ENCODE assay signal across 8 cellular contexts in genomic region chr14:80491131-80491530, GRCh38.
DNase-seq lines count a peak whose midpoint lies in the region; ATAC-seq, FAIRE-seq and TF ChIP-seq lines count a peak whose summit lies in the region.

No MANE protein-coding gene starts in this region.

- H3K4me3 Mint-ChIP-seq in chondrocyte (ENCODE audit: unreplicated experiment) = no peak overlapping the region
- no peak overlapping the region for H3K4me3 Mint-ChIP-seq in stimulated activated memory B cell treated with anti-CD40 and anti-IgM and Interleukin-4, amounts not matched to agents 10 μg/mL and 1 μg/mL and 100 μg/mL, for 72 hours

- no peaks in the 10 kb centered on the region for H3K4me1 ChIP-seq in kidney (ENCODE audit: control insufficient read depth in 1 of 2, insufficient read depth in 1 of 2, low read depth in 1 of 2, low read length in 2 of 2)

- H3K36me3 ChIP-seq in kidney (ENCODE audit: control insufficient read depth in 1 of 2, insufficient read depth in 2 of 2, low read length in 2 of 2) = no peaks in the 10 kb centered on the region

- no peaks in the 10 kb centered on the region for H3K27me3 Mint-ChIP-seq in chondrocyte (ENCODE audit: low read depth)
- H3K27me3 Mint-ChIP-seq in stimulated activated memory B cell treated with anti-CD40 and anti-IgM and Interleukin-4, amounts not matched to agents 10 μg/mL and 1 μg/mL and 100 μg/mL, for 72 hours = no peaks in the 10 kb centered on the region

- H3K9ac ChIP-seq in kidney (ENCODE audit: low read length in 2 of 2) = no peak overlapping the region

- H3K27ac Mint-ChIP-seq in chondrocyte (ENCODE audit: unreplicated experiment) = peak overlapping the region; percentile 74
- no peak overlapping the region for H3K27ac Mint-ChIP-seq in stimulated activated memory B cell treated with anti-CD40 and anti-IgM and Interleukin-4, amounts not matched to agents 10 μg/mL and 1 μg/mL and 100 μg/mL, for 72 hours

- peaks cover 4% of the 10 kb centered on the region for H3K36me3 Mint-ChIP-seq in chondrocyte (ENCODE audit: low read depth)
- no peaks in the 10 kb centered on the region for H3K36me3 Mint-ChIP-seq in stimulated activated memory B cell treated with anti-CD40 and anti-IgM and Interleukin-4, amounts not matched to agents 10 μg/mL and 1 μg/mL and 100 μg/mL, for 72 hours

- no peaks in the 10 kb centered on the region for H3K9me3 ChIP-seq in kidney (ENCODE audit: control insufficient read depth in 1 of 2, low read length in 2 of 2)

- ATAC-seq in Right ventricle myocardium inferior (peak; percentile 96), HG03378 (IDR thresholded peaks at IDR 0.05; ENCODE audit: unreplicated experiment) (peak; percentile 73)
- ATAC-seq in stimulated activated memory B cell treated with anti-CD40 and anti-IgM and Interleukin-4, amounts not matched to agents 10 μg/mL and 1 μg/mL and 100 μg/mL, for 72 hours = peak; percentile 59

- peaks cover 5% of the 10 kb centered on the region for H3K9me3 Mint-ChIP-seq in chondrocyte (ENCODE audit: low read depth)
- peaks cover 3% of the 10 kb centered on the region for H3K9me3 Mint-ChIP-seq in stimulated activated memory B cell treated with anti-CD40 and anti-IgM and Interleukin-4, amounts not matched to agents 10 μg/mL and 1 μg/mL and 100 μg/mL, for 72 hours

- no peak overlapping the region for H3K4me3 ChIP-seq in kidney (ENCODE audit: low read length in 2 of 2)

- TF ChIP-seq CTCF in chondrocyte (IDR thresholded peaks at IDR 0.05) (no peak), kidney (IDR thresholded peaks at IDR 0.05; ENCODE audit: borderline replicate concordance, extremely low read depth, insufficient read depth) (no peak)

- H3K4me1 Mint-ChIP-seq in chondrocyte (ENCODE audit: low read depth) = peaks cover 30% of the 10 kb centered on the region
- peaks cover 6% of the 10 kb centered on the region for H3K4me1 Mint-ChIP-seq in stimulated activated memory B cell treated with anti-CD40 and anti-IgM and Interleukin-4, amounts not matched to agents 10 μg/mL and 1 μg/mL and 100 μg/mL, for 72 hours

- no peak overlapping the region for H3K27ac ChIP-seq in kidney (ENCODE audit: low read depth in 2 of 2, low read length in 2 of 2)

- intact Hi-C loops in Right ventricle myocardium inferior (cut with DNase I) (no loop called here), cardiac septum (cut with DNase I) (no loop called here), kidney (cut with DNase I) (no loop called here)

- peak; percentile 78 for DNase-seq in Right ventricle myocardium inferior (ENCODE audit: missing footprints)
- DNase-seq in cardiac septum (ENCODE audit: low spot score) = no peak
- DNase-seq in chondrocyte (ENCODE audit: low spot score) = no peak
- DNase-seq in NK-92 (lab: John Stamatoyannopoulos, UW; ENCODE audit: unreplicated experiment) = no peak
- no peak for DNase-seq in islet precursor cell
- DNase-seq in kidney = no peak

- FAIRE-seq in kidney (lab: Jason Lieb, UNC) = no peak
